In genomic region chr20:52259295-52259694, GRCh38 we compare ENCODE assay signal across 20 cellular contexts.
DNase-seq lines count a peak whose midpoint lies in the region; ATAC-seq, FAIRE-seq and TF ChIP-seq lines count a peak whose summit lies in the region.
"Had no signal": no experiment of that assay in that cellular context is flagged by ENCODE, and none has a peak within 500 bp of the region (broad histone marks: within the 10 kb centered on the region; RNA-seq: fewer than 3 reads in every experiment).

No MANE protein-coding gene starts in this region.

- peaks cover 0 to 14% (median 0%) of the 10 kb centered on the region in 4 donors for H3K27me3 ChIP-seq in esophagus muscularis mucosa
- H3K27me3 ChIP-seq in CD8-positive, alpha-beta memory T cell (ENCODE audit: insufficient read depth, low read length, poor library complexity, severe bottlenecking) = no peaks in the 10 kb centered on the region
- H3K27me3 ChIP-seq: BLaER1 had no signal

- TF ChIP-seq CTCF in esophagus muscularis mucosa (IDR thresholded peaks at IDR 0.05) (no peak), nephron (IDR thresholded peaks at IDR 0.05; ENCODE audit: unreplicated experiment in 3 of 3) (no peak)

- no peaks in the 10 kb centered on the region for H3K36me3 Mint-ChIP-seq in nephron (ENCODE audit: low read depth)
- H3K36me3 Mint-ChIP-seq in CD8-positive, alpha-beta memory T cell = peaks cover 0 to 1% (median 0%) of the 10 kb centered on the region in 3 donors
- H3K36me3 Mint-ChIP-seq: CD8-positive, alpha-beta T cell had no signal

- TF ChIP-seq EP300 in esophagus muscularis mucosa (IDR thresholded peaks at IDR 0.05) = no peak

- CTCF ChIA-PET in CD8-positive, alpha-beta memory T cell (lab: Charles Lee) = no interaction called here

- TF ChIP-seq POLR2A in esophagus muscularis mucosa (IDR thresholded peaks at IDR 0.05; ENCODE audit: low read depth) = no peak

- DNase-seq in HTR-8/SVneo (ENCODE audit: insufficient read length, low spot score) = no peak
- DNase-seq in SK-N-DZ (ENCODE audit: low spot score) = peak; percentile 35
- DNase-seq in esophagus muscularis mucosa (ENCODE audit: extremely low spot score) = peak; percentile 14
- no peak for DNase-seq in T-helper 1 cell
- DNase-seq in CD8-positive, alpha-beta memory T cell = no peak
- DNase-seq: CD4-positive, CD25-positive, alpha-beta regulatory T cell; CD8-positive, alpha-beta T cell; DMS 273 treated with DMSO at 0.1 percent for 48 hours; DMS79; EL; GDM1; H7; HCEC 1CT had no signal

- no peaks in the 10 kb centered on the region for H3K4me1 ChIP-seq in esophagus muscularis mucosa
- no peaks in the 10 kb centered on the region for H3K4me1 ChIP-seq in CD8-positive, alpha-beta memory T cell (ENCODE audit: insufficient read depth, low read length)
- H3K4me1 ChIP-seq: BLaER1 had no signal

- H3K4me1 Mint-ChIP-seq in nephron = peaks cover 19% of the 10 kb centered on the region
- no peaks in the 10 kb centered on the region for H3K4me1 Mint-ChIP-seq in CD8-positive, alpha-beta memory T cell
- H3K4me1 Mint-ChIP-seq: CD4-positive, CD25-positive, alpha-beta regulatory T cell had no signal

- H3K27me3 Mint-ChIP-seq in nephron (ENCODE audit: low read depth) = no peaks in the 10 kb centered on the region
- peaks cover 11 to 42% of the 10 kb centered on the region in 2 donors for H3K27me3 Mint-ChIP-seq in CD8-positive, alpha-beta memory T cell

- H3K9me3 ChIP-seq in esophagus muscularis mucosa = no peaks in the 10 kb centered on the region
- H3K9me3 ChIP-seq in CD8-positive, alpha-beta memory T cell (ENCODE audit: low read length) = no peaks in the 10 kb centered on the region

- H3K27ac Mint-ChIP-seq in nephron = peak overlapping the region in 2 of 3 experiments; percentile 2 to 39
- H3K27ac Mint-ChIP-seq in CD8-positive, alpha-beta memory T cell = no peak overlapping the region
- H3K27ac Mint-ChIP-seq: CD8-positive, alpha-beta T cell had no signal

- intact Hi-C loops in esophagus muscularis mucosa (cut with DNase I) = no loop called here

- FAIRE-seq in HTR-8/SVneo (lab: Jason Lieb, UNC) = peak; percentile 74
- FAIRE-seq: D721Med, GM12878, H1 had no signal

- no peak overlapping the region for H3K4me3 ChIP-seq in esophagus muscularis mucosa
- no peak overlapping the region for H3K4me3 ChIP-seq in CD8-positive, alpha-beta memory T cell (ENCODE audit: low read length)
- H3K4me3 ChIP-seq: BLaER1, GM12878 had no signal

- H3K36me3 ChIP-seq in esophagus muscularis mucosa = no peaks in the 10 kb centered on the region
- H3K36me3 ChIP-seq in CD8-positive, alpha-beta memory T cell (ENCODE audit: insufficient read depth, low read length) = no peaks in the 10 kb centered on the region
- H3K36me3 ChIP-seq: BLaER1 had no signal

- POLR2A ChIA-PET in CD8-positive, alpha-beta memory T cell (lab: Charles Lee) = no interaction called here

- H3K27ac ChIP-seq in esophagus muscularis mucosa (replicated peaks in 1 of 4) = no peak overlapping the region
- no peak overlapping the region for H3K27ac ChIP-seq in CD8-positive, alpha-beta memory T cell (ENCODE audit: low read depth, low read length)
- H3K27ac ChIP-seq: BLaER1, C4-2B had no signal

- WGBS in esophagus muscularis mucosa = 69% methylated on average over 2 of the region's 2 CpGs

- ATAC-seq in GM18517 (IDR thresholded peaks at IDR 0.05; ENCODE audit: unreplicated experiment) = no peak
- ATAC-seq: CD8-positive, alpha-beta T cell; GM12878 had no signal

- no peak overlapping the region for H3K4me3 Mint-ChIP-seq in nephron
- H3K4me3 Mint-ChIP-seq in CD8-positive, alpha-beta memory T cell = no peak overlapping the region
- H3K4me3 Mint-ChIP-seq: CD4-positive, CD25-positive, alpha-beta regulatory T cell; CD8-positive, alpha-beta T cell had no signal

- H3K9me3 Mint-ChIP-seq in nephron = peaks cover 21% of the 10 kb centered on the region
- peaks cover 0 to under 1% (median 0%) of the 10 kb centered on the region in 5 donors for H3K9me3 Mint-ChIP-seq in CD8-positive, alpha-beta memory T cell
- H3K9me3 Mint-ChIP-seq: CD8-positive, alpha-beta T cell had no signal

Comparison
In these comparisons a context has a peak if more than half of its experiments do, and no peak if none do; other contexts are left out.
1. DNase-seq: peak in SK-N-DZ (single experiment) and esophagus muscularis mucosa (single experiment); none in HTR-8/SVneo (single experiment), T-helper 1 cell (0 of 5) and CD8-positive, alpha-beta memory T cell (0 of 5).
2. H3K27ac Mint-ChIP-seq: peak in nephron (2 of 3); none in CD8-positive, alpha-beta memory T cell (0 of 8).